2 cellular contexts compared by ENCODE assay signal in the genomic region with DNA sequence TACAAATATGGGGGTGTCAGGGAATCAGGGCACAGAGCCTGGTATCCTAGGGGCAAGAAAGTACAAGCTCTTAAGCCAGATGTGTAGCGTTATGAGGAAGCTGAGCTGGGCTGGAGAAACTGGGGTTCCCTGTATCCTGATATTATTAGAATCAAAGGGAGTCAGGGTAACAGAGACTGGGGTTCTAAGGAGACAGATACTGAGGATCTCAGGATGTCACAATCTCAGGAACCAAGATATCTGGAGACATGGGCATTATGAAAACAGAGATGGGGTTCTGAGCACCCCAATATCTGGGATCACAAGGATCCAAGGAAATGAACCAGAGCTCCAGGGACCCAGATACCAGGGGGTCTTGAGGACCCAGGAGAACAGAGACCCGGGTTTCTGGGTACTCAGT.
TF ChIP-seq lines count a peak whose summit lies in the region.

No MANE protein-coding gene starts in this region.

TF ChIP-seq in A549, 52 proteins besides CTCF, POLR2A, EP300 and RAD21:
- TF ChIP-seq HOXA7 (CRISPR knock-in tag; IDR thresholded peaks at IDR 0.05) (peak; percentile 74; the same call in 1 of the 2 replicates), HEYL (CRISPR knock-in tag; IDR thresholded peaks at IDR 0.05) (no peak), CEBPB (IDR thresholded peaks at IDR 0.05) (0 out of 4 replicates have a peak, but pooled peaks of 1 of the 2 experiments have one; percentile 6)
- TF ChIP-seq, protein P1, sequence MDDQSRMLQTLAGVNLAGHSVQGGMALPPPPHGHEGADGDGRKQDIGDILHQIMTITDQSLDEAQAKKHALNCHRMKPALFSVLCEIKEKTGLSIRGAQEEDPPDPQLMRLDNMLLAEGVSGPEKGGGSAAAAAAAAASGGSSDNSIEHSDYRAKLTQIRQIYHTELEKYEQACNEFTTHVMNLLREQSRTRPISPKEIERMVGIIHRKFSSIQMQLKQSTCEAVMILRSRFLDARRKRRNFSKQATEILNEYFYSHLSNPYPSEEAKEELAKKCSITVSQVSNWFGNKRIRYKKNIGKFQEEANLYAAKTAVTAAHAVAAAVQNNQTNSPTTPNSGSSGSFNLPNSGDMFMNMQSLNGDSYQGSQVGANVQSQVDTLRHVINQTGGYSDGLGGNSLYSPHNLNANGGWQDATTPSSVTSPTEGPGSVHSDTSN (IDR thresholded peaks at IDR 0.05): no peak
- TF ChIP-seq, protein P2, sequence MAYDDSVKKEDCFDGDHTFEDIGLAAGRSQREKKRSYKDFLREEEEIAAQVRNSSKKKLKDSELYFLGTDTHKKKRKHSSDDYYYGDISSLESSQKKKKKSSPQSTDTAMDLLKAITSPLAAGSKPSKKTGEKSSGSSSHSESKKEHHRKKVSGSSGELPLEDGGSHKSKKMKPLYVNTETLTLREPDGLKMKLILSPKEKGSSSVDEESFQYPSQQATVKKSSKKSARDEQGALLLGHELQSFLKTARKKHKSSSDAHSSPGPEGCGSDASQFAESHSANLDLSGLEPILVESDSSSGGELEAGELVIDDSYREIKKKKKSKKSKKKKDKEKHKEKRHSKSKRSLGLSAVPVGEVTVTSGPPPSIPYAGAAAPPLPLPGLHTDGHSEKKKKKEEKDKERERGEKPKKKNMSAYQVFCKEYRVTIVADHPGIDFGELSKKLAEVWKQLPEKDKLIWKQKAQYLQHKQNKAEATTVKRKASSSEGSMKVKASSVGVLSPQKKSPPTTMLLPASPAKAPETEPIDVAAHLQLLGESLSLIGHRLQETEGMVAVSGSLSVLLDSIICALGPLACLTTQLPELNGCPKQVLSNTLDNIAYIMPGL (CRISPR knock-in tag; IDR thresholded peaks at IDR 0.05; ENCODE audit: borderline replicate concordance): no peak

TF ChIP-seq in IMR-90, 13 proteins besides CTCF, POLR2A, EP300 and RAD21:
- TF ChIP-seq MAZ (IDR thresholded peaks at IDR 0.05; ENCODE audit: borderline replicate concordance, low read depth, low read length): no peak
